ENCODE assay signal across 9 cellular contexts in the genomic region with DNA sequence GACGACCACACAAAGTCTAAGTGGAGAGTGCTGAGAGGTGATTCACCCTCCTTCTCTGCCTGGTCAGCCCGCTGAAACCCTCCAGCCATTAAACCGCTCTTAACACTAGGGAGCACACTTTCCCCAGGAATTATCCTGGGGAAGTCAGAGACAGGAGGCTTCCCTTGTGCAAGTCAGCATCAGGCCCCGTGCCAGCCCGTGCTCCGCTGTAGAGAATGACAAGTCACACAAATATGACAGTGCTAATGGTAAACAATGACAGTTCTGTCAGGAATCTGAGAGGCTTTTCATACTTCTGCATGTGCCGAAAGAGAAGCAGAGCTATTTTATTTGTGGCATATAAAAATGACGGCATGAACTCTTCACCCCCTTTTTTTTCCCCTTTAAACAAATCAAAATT.
DNase-seq lines count a peak whose midpoint lies in the region; FAIRE-seq and TF ChIP-seq lines count a peak whose summit lies in the region.
"Had no signal": no experiment of that assay in that cellular context is flagged by ENCODE, and none has a peak within 500 bp of the region (broad histone marks: within the 10 kb centered on the region; RNA-seq: fewer than 3 reads in every experiment).

No MANE protein-coding gene starts in this region.

- H2AK5ac ChIP-seq in neuronal stem cell (ENCODE audit: low read depth, low read length): no peak overlapping the region

- TF ChIP-seq CTCF in D721Med (IDR thresholded peaks at IDR 0.05; ENCODE audit: insufficient read depth, missing control alignments): peak; percentile 69

- FAIRE-seq in D721Med (lab: Jason Lieb, UNC): no peak
- FAIRE-seq in frontal cortex (lab: Jason Lieb, UNC): peak; percentile 83

- no peak overlapping the region for H3K4me3 ChIP-seq in neuronal stem cell (ENCODE audit: low read length in 2 of 2)
- H3K4me3 ChIP-seq: HAP-1 had no signal

- H3K79me1 ChIP-seq in neuronal stem cell (ENCODE audit: low read depth, low read length): no peaks in the 10 kb centered on the region

- H2BK120ac ChIP-seq in neuronal stem cell (ENCODE audit: low read depth, low read length): no peak overlapping the region

- H4K91ac ChIP-seq in neuronal stem cell (ENCODE audit: low read depth, low read length, poor library complexity): no peak overlapping the region

- H3K36me3 ChIP-seq in neuronal stem cell (replicated peaks in 1 of 2; ENCODE audit: control insufficient read depth in 2 of 2, insufficient read depth in 2 of 2, low read length in 2 of 2): no peaks in the 10 kb centered on the region
- H3K36me3 ChIP-seq: HAP-1 had no signal

- H2AFZ ChIP-seq in neuronal stem cell (ENCODE audit: low read length): peak overlapping the region; percentile 58

- H3K23ac ChIP-seq in neuronal stem cell (ENCODE audit: low read depth, low read length, poor library complexity): no peak overlapping the region

- H2BK12ac ChIP-seq in neuronal stem cell (ENCODE audit: low read length): no peak overlapping the region

- H4K8ac ChIP-seq in neuronal stem cell (ENCODE audit: low read depth, low read length): no peak overlapping the region

- peak overlapping the region; percentile 14 for H3K4me2 ChIP-seq in neuronal stem cell (ENCODE audit: insufficient read depth, low read length, poor library complexity, severe bottlenecking)

- no peaks in the 10 kb centered on the region for H3K9me3 ChIP-seq in neuronal stem cell (replicated peaks in 1 of 2; ENCODE audit: control insufficient read depth in 2 of 2, insufficient read depth in 1 of 2, low read depth in 1 of 2, low read length in 2 of 2)
- H3K9me3 ChIP-seq: HAP-1 had no signal

- H3K4me1 ChIP-seq in neuronal stem cell (ENCODE audit: control insufficient read depth in 2 of 2, insufficient read depth in 1 of 2, low read depth in 1 of 2, low read length in 2 of 2): no peaks in the 10 kb centered on the region
- H3K4me1 ChIP-seq: HAP-1 had no signal

- no peak overlapping the region for H3K4ac ChIP-seq in neuronal stem cell (ENCODE audit: low read length)

- no peak overlapping the region for H2BK15ac ChIP-seq in neuronal stem cell (ENCODE audit: low read length)

- H3K14ac ChIP-seq in neuronal stem cell (ENCODE audit: low read length): no peak overlapping the region

- H3K27ac ChIP-seq in neuronal stem cell (replicated peaks; ENCODE audit: low read length): no peak overlapping the region

- DNase-seq in D721Med (ENCODE audit: insufficient read length, low spot score) (peak; percentile 15), NCI-H1048 (lab: John Stamatoyannopoulos, UW) (peak; percentile 91), SW 1271 (lab: John Stamatoyannopoulos, UW) (peak; percentile 22 to 49), frontal cortex (ENCODE audit: low spot score in 2 of 2) (peak; percentile 19 to 32), neuronal stem cell (ENCODE audit: low spot score) (peak; percentile 67), cerebellar nuclear complex (lab: John Stamatoyannopoulos, UW) (no peak), OCI-M2 (lab: John Stamatoyannopoulos, UW; ENCODE audit: unreplicated experiment) (no peak)
- DNase-seq in stimulated activated naive CD4-positive, alpha-beta T cell treated with Interleukin-2 at 50 U/mL for 16 hours (lab: John Stamatoyannopoulos, UW): no peak

- WGBS in neuronal stem cell (ENCODE audit: extremely low coverage in 2 of 2, insufficient read length in 2 of 2, insufficient replicate concordance in 1 of 2), 2 donors: no CpG with 5 or more reads among the region's 8 CpGs

- no peak overlapping the region for H3K18ac ChIP-seq in neuronal stem cell (ENCODE audit: low read length)

- no peak overlapping the region for H2BK5ac ChIP-seq in neuronal stem cell (ENCODE audit: low read length)

- H3K9ac ChIP-seq in neuronal stem cell (ENCODE audit: low read depth, low read length, poor library complexity): no peak overlapping the region

- H3K27me3 ChIP-seq in neuronal stem cell (ENCODE audit: control insufficient read depth in 3 of 3, insufficient read depth in 3 of 3, low read depth in 1 of 3, low read length in 3 of 3): no peaks in the 10 kb centered on the region

Comparison
In these comparisons a context has a peak if more than half of its experiments do, and no peak if none do; other contexts are left out.
1. DNase-seq: peak in D721Med (single experiment), NCI-H1048 (single experiment), SW 1271 (2 of 2), frontal cortex (2 of 2) and neuronal stem cell (single experiment); none in cerebellar nuclear complex (0 of 2), OCI-M2 (single experiment) and stimulated activated naive CD4-positive, alpha-beta T cell treated with Interleukin-2 at 50 U/mL for 16 hours (single experiment).